8 cellular contexts compared by ENCODE assay signal in genomic region chr12:119114294-119114693, GRCh38.
"Had no signal": no experiment of that assay in that cellular context is flagged by ENCODE, and none has a peak within 500 bp of the region (broad histone marks: within the 10 kb centered on the region; RNA-seq: fewer than 3 reads in every experiment).

No MANE protein-coding gene starts in this region.

- H3K4me3 ChIP-seq: GM12878 had no signal

- ATAC-seq: GM12878 had no signal

- DNase-seq: GDM1, GF-D8 had no signal

- FAIRE-seq: G401.6, GM12878, GM12891, GM12892, GM18507, GM19239 had no signal
